In genomic region chr10:116850058-116850611, GRCh38 we compare ENCODE assay signal across 9 cellular contexts. TPM values are rescaled to one million over a fixed set of nuclear protein-coding genes. Genes with fewer than 3 reads are reported as not detected.
DNase-seq lines count a peak whose midpoint lies in the region; FAIRE-seq and TF ChIP-seq lines count a peak whose summit lies in the region.
"Had no signal": no experiment of that assay in that cellular context is flagged by ENCODE, and none has a peak within 500 bp of the region (broad histone marks: within the 10 kb centered on the region; RNA-seq: fewer than 3 reads in every experiment).

No MANE protein-coding gene starts in this region.

- H4K5ac ChIP-seq in H1 (ENCODE audit: insufficient read length, low read depth, low read length), result no peak overlapping the region

- no peak overlapping the region for H3K56ac ChIP-seq in H1 (replicated peaks; ENCODE audit: insufficient read length, low read depth, low read length)

- peak overlapping the region; percentile 75 for H4K91ac ChIP-seq in H1 (replicated peaks; ENCODE audit: insufficient read length, low read length)

- peak overlapping the region; percentile 35; the same call in 1 of the 2 replicates for H4K8ac ChIP-seq in H1 (ENCODE audit: extremely low read depth, insufficient read depth, low read length)

- H2BK12ac ChIP-seq in H1 (ENCODE audit: low read depth, low read length), result peak overlapping the region; percentile 76

- peak overlapping the region; percentile 77 to 84 for H3K4me2 ChIP-seq in H1 (ENCODE audit: insufficient read depth in 1 of 2, low read depth in 2 of 2, low read length in 2 of 2)

- H3K79me1 ChIP-seq in H1 (ENCODE audit: low read depth, low read length), result no peaks in the 10 kb centered on the region

- H3K23ac ChIP-seq in H1 (ENCODE audit: insufficient read length), result no peak overlapping the region

- no peak overlapping the region for H2AK5ac ChIP-seq in H1 (ENCODE audit: low read depth, low read length)

- H2AFZ ChIP-seq in H1 (ENCODE audit: low read length), result peak overlapping the region; percentile 54; the same call in 1 of the 2 replicates

- H3K36me3 ChIP-seq in H1 (ENCODE audit: control insufficient read depth in 2 of 4, insufficient read depth in 4 of 4, low read length in 3 of 4) (no peaks in the 10 kb centered on the region), muscle layer of duodenum (ENCODE audit: control insufficient read depth in 1 of 2, insufficient read depth in 2 of 2, low read length in 2 of 2) (no peaks in the 10 kb centered on the region)

- TF ChIP-seq CTCF in 22Rv1 (IDR thresholded peaks at IDR 0.05) (no peak), LNCaP clone FGC (IDR thresholded peaks at IDR 0.05; ENCODE audit: control insufficient read depth, extremely low read depth, insufficient read depth) (no peak), H1 (IDR thresholded peaks at IDR 0.05; ENCODE audit: control extremely low read depth in 1 of 3, insufficient read depth in 1 of 3, low read depth in 1 of 3, low read length in 3 of 3) (no peak)

- no peak for TF ChIP-seq POLR2A in H1 (IDR thresholded peaks at IDR 0.05; ENCODE audit: control extremely low read depth in 1 of 2, low read depth in 2 of 2, low read length in 2 of 2)

- no peak overlapping the region for H3K4ac ChIP-seq in H1 (replicated peaks; ENCODE audit: insufficient read length, low read depth, low read length)

- POLR2A ChIA-PET in H1 (lab: Charles Lee; ENCODE audit: partially characterized antibody), result interaction anchor here (1.2 to 1.9 kb wide), 3 partner anchors 8 to 41 kb away, joined by 3 to 21 read pairs (median 4); no protein-coding TSS in a partner anchor

- H3K4me3 ChIP-seq in LNCaP clone FGC (ENCODE audit: low read depth, low read length) (peak overlapping the region; percentile 91), H1 (ENCODE audit: extremely low read depth in 1 of 4, insufficient read depth in 2 of 4, low read depth in 3 of 4, low read length in 4 of 4) (peak overlapping the region; percentile 54 to 91 (median 82)), muscle layer of duodenum (ENCODE audit: low read depth in 1 of 2, low read length in 2 of 2) (peak overlapping the region; percentile 77 to 82)

- peak overlapping the region; percentile 79 for H3K27ac ChIP-seq in 22Rv1
- H3K27ac ChIP-seq in H1 (ENCODE audit: low read depth, low read length), result no peak overlapping the region
- no peak overlapping the region for H3K27ac ChIP-seq in muscle layer of duodenum (ENCODE audit: low read length)

- H3K14ac ChIP-seq in H1 (ENCODE audit: insufficient read length), result no peak overlapping the region

- TF ChIP-seq EP300 in H1 (IDR thresholded peaks at IDR 0.05; ENCODE audit: borderline replicate concordance in 1 of 2, low read depth in 2 of 2, low read length in 2 of 2), result no peak

- FAIRE-seq in H1 (lab: Jason Lieb, UNC), result no peak

- H3K23me2 ChIP-seq in H1 (ENCODE audit: low read depth, low read length), result peaks cover 14% of the 10 kb centered on the region

- peak overlapping the region; percentile 49 for H2BK5ac ChIP-seq in H1 (ENCODE audit: low read depth, low read length)

- peak overlapping the region; percentile 85; the same call in 1 of the 2 replicates for H2BK15ac ChIP-seq in H1 (ENCODE audit: low read length)

- H2BK120ac ChIP-seq in H1 (replicated peaks; ENCODE audit: low read depth, low read length), result peak overlapping the region; percentile 39

- no peak for TF ChIP-seq RAD21 in H1 (IDR thresholded peaks at IDR 0.05 in 1 of 2, conservative IDR thresholded peaks at IDR 0.05 in 1 of 2; ENCODE audit: low read depth in 2 of 2, low read length in 2 of 2)

- H3K79me2 ChIP-seq in H1 (ENCODE audit: control insufficient read depth in 1 of 2, insufficient read depth in 2 of 2, low read length in 2 of 2), result no peaks in the 10 kb centered on the region

- CTCF ChIA-PET in H1 (lab: Charles Lee; ENCODE audit: partially characterized antibody), result interaction anchor here (0.9 to 1.5 kb wide), 7 partner anchors 11 to 317 kb away, joined by 3 to 6 read pairs (median 4); no protein-coding TSS in a partner anchor

- H2BK20ac ChIP-seq in H1 (ENCODE audit: low read length), result no peak overlapping the region

- H3K18ac ChIP-seq in H1 (ENCODE audit: extremely low read depth, low read length), result peak overlapping the region; percentile 93; the same call in 1 of the 2 replicates

- H3K9me3 ChIP-seq in H1 (ENCODE audit: insufficient read depth in 2 of 2, low read depth in 1 of 2, low read length in 1 of 2) (no peaks in the 10 kb centered on the region), muscle layer of duodenum (ENCODE audit: control insufficient read depth in 1 of 2, low read length in 2 of 2) (no peaks in the 10 kb centered on the region)

- no peaks in the 10 kb centered on the region for H4K20me1 ChIP-seq in H1 (replicated peaks in 1 of 2; ENCODE audit: control insufficient read depth in 1 of 2, insufficient read depth in 2 of 2, low read length in 2 of 2)

- no peak for DNase-seq in LNCaP clone FGC (ENCODE audit: low read depth)
- DNase-seq in H1 (ENCODE audit: low read depth in 1 of 2, low spot score in 2 of 2), result no peak
- DNase-seq in SKM-1 (lab: John Stamatoyannopoulos, UW; ENCODE audit: unreplicated experiment), result no peak
- DNase-seq in NCI-H1694 treated with DMSO at 0.1 percent for 48 hours (lab: John Stamatoyannopoulos, UW), result no peak
- no peak for DNase-seq in NCI-H2171 treated with DMSO at 0.1 percent for 48 hours (lab: John Stamatoyannopoulos, UW)
- no peak for DNase-seq in NOMO-1 (lab: John Stamatoyannopoulos, UW; ENCODE audit: unreplicated experiment in 2 of 2)
- DNase-seq: activated T-cell treated with anti-CD3 and anti-CD28 coated beads, Interleukin-2, amount 50 U/mL, for 4 hours had no signal

- WGBS in H1 (ENCODE audit: extremely low coverage in 1 of 2, insufficient coverage in 1 of 2, insufficient read length in 1 of 2, insufficient replicate concordance in 2 of 2, low coverage in 1 of 2, low lambda C conversion rate in 2 of 2, missing lambda C conversion rate in 1 of 2), 2 experiments, result 32% methylated on average over 10 of the region's 10 CpGs; no CpG with 5 or more reads in 1 of the 2 experiments

- peak overlapping the region in 2 of 4 experiments; percentile 21 to 25; a peak in 2 of 7 replicates for H3K9ac ChIP-seq in H1 (replicated peaks in 1 of 4; ENCODE audit: extremely low read depth in 1 of 4, low read depth in 3 of 4, low read length in 3 of 4)

- H3K27me3 ChIP-seq in H1 (replicated peaks in 1 of 4; ENCODE audit: control insufficient read depth in 3 of 4, extremely low read depth in 1 of 4, insufficient read depth in 3 of 4, low read length in 3 of 4) (peaks cover 0 to 11% (median 2%) of the 10 kb centered on the region in 4 experiments; a peak in 2 of 7 replicates), muscle layer of duodenum (ENCODE audit: low read depth, low read length) (peaks cover 6% of the 10 kb centered on the region)

- H3K4me1 ChIP-seq in H1 (replicated peaks in 1 of 4; ENCODE audit: control insufficient read depth in 3 of 4, insufficient read depth in 4 of 4, low read length in 3 of 4), result peaks cover 7 to 23% (median 14%) of the 10 kb centered on the region in 4 experiments; a peak in 5 of 7 replicates
- H3K4me1 ChIP-seq in muscle layer of duodenum (ENCODE audit: control insufficient read depth in 1 of 2, insufficient read depth in 2 of 2, low read length in 2 of 2), result peaks cover 6 to 11% of the 10 kb centered on the region in 2 donors

TF ChIP-seq in H1, 55 proteins besides CTCF, POLR2A, EP300 and RAD21:
- TF ChIP-seq SIRT6 (IDR thresholded peaks at IDR 0.05; ENCODE audit: low read length) (no peak), USF2 (IDR thresholded peaks at IDR 0.05; ENCODE audit: low read length) (no peak), HDAC2 (IDR thresholded peaks at IDR 0.05; ENCODE audit: borderline replicate concordance in 1 of 2, low read depth in 2 of 2, low read length in 2 of 2) (no peak), CBX5 (IDR thresholded peaks at IDR 0.05; ENCODE audit: low read depth, low read length) (no peak), KDM5A (IDR thresholded peaks at IDR 0.05; ENCODE audit: low read length) (no peak), GABPA (IDR thresholded peaks at IDR 0.05; ENCODE audit: borderline replicate concordance, insufficient read depth, low read length) (no peak), BRCA1 (IDR thresholded peaks at IDR 0.05; ENCODE audit: low read depth, low read length) (no peak), HDAC6 (IDR thresholded peaks at IDR 0.05; ENCODE audit: low read depth, low read length) (no peak), BCL11A (IDR thresholded peaks at IDR 0.05; ENCODE audit: low read depth in 2 of 2, low read length in 2 of 2) (no peak), TAF1 (IDR thresholded peaks at IDR 0.05; ENCODE audit: low read depth, low read length) (no peak), CEBPB (IDR thresholded peaks at IDR 0.05; ENCODE audit: low read depth, low read length) (no peak), JUN (IDR thresholded peaks at IDR 0.05; ENCODE audit: low read depth, low read length) (no peak), MAX (IDR thresholded peaks at IDR 0.05) (no peak; the same call in 1 of the 2 replicates)

RNA-seq across cellular contexts. Expression of gene ENO4, which starts 0.8 kb away (rescaled TPM):
- total RNA-seq in H1 (2021; fragmentation: NEBNext Ultra II Directional; extraction: Animal tissue kit (Norgen Biotek cat#: 25700)), result 0.21 TPM in 1 of 2 replicates, not detected in the other
- polyA plus RNA-seq in H1 (2011; rRNA removed), result 0.33 and 0.77 TPM in 2 replicates
- 0.54 TPM for polyA plus RNA-seq in H1 (2011; cell fraction: cytosol; rRNA removed)
- polyA plus RNA-seq in H1 (2011; cell fraction: nucleus; rRNA removed), result 1.5 TPM
- polyA plus RNA-seq in H1 (2012, experiment 1 of 2), result 0.46 to 1.9 TPM (median 1.0 TPM) in 4 replicates
- 0.09 TPM for polyA plus RNA-seq in H1 (2012, experiment 2 of 2)
- 0.20 TPM for polyA plus RNA-seq in H1 (2013, experiment 1 of 2)
- 0.50 TPM for polyA plus RNA-seq in H1 (2013, experiment 2 of 2)
- polyA minus RNA-seq in H1 (2011; rRNA and poly(A)+ RNA removed), result 0.80 TPM in 1 of 2 replicates, not detected in the other
- polyA minus RNA-seq in H1 (2011; cell fraction: cytosol; rRNA and poly(A)+ RNA removed), result not detected
- polyA minus RNA-seq in H1 (2011; cell fraction: nucleus; rRNA and poly(A)+ RNA removed), result 0.30 TPM
- total RNA-seq: activated T-cell treated with anti-CD3 and anti-CD28 coated beads, Interleukin-2, amount 50 U/mL, for 4 hours had no signal
